Comparison of ENCODE assay signal across 22 cellular contexts in the genomic region with DNA sequence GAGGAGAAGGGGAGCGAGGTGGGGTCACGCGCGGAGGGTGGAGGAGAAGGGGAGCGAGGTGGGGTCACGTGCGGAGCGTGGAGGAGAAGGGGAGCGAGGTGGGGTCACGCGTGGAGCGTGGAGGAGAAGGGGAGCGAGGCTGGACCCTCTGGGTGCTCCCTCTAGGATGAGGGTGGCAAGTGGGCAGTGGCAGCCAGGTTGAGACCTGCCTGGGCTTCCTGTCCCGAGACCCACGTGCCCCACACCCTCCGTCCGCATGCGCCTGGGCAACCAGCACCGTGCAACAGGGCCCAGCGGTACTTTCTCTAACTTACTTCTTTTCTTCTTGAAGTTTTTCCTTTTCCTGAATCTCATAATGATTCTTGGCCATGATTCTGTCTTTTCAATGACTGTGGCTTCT.
"Had no signal": no experiment of that assay in that cellular context is flagged by ENCODE, and none has a peak within 500 bp of the region (broad histone marks: within the 10 kb centered on the region; RNA-seq: fewer than 3 reads in every experiment).

No MANE protein-coding gene starts in this region.

- ATAC-seq: gastroesophageal sphincter, left ventricle myocardium superior, psoas muscle, sciatic nerve had no signal

- H3K27me3 Mint-ChIP-seq: naive B cell had no signal

- H3K27ac ChIP-seq: psoas muscle, transverse colon had no signal

- H3K4me3 Mint-ChIP-seq: immature natural killer cell, naive B cell, nephron progenitor cell had no signal

- DNase-seq: cortex of kidney; dorsolateral prefrontal cortex; effector CD8-positive, alpha-beta T cell; esophagus squamous epithelium; foreskin fibroblast; immature natural killer cell; left ventricle myocardium superior; mesenchymal stem cell; naive B cell; nephron progenitor cell; psoas muscle; retina; stimulated activated naive CD4-positive, alpha-beta T cell; stomach; substantia nigra; transverse colon had no signal

- H3K27me3 ChIP-seq: dorsolateral prefrontal cortex, esophagus squamous epithelium, gastroesophageal sphincter, stomach, transverse colon had no signal

- H3K27ac Mint-ChIP-seq: immature natural killer cell, naive B cell, nephron progenitor cell had no signal

- H3K4me3 ChIP-seq: dorsolateral prefrontal cortex, esophagus squamous epithelium, gastroesophageal sphincter, lung, psoas muscle, stomach, thoracic aorta, transverse colon had no signal

- H3K9me3 ChIP-seq: esophagus squamous epithelium, gastroesophageal sphincter, psoas muscle, stomach, thoracic aorta, transverse colon had no signal

- FAIRE-seq: endometrium, keratinocyte had no signal

- H3K4me1 Mint-ChIP-seq: immature natural killer cell had no signal

- H3K9me3 Mint-ChIP-seq: immature natural killer cell, naive B cell, nephron progenitor cell had no signal
